In genomic region chr12:88416786-88417185, GRCh38 we compare ENCODE assay signal across 14 cellular contexts.
DNase-seq lines count a peak whose midpoint lies in the region; ATAC-seq, FAIRE-seq and TF ChIP-seq lines count a peak whose summit lies in the region.
"Had no signal": no experiment of that assay in that cellular context is flagged by ENCODE, and none has a peak within 500 bp of the region (broad histone marks: within the 10 kb centered on the region; RNA-seq: fewer than 3 reads in every experiment).

No MANE protein-coding gene starts in this region.

- FAIRE-seq in HTR-8/SVneo (lab: Jason Lieb, UNC) = no peak

- no peak for TF ChIP-seq CTCF in foreskin fibroblast (IDR thresholded peaks at IDR 0.05; ENCODE audit: low read depth, low read length)

- DNase-seq in EH (ENCODE audit: low read depth) (peak; percentile 30), NCI-H1092 (lab: John Stamatoyannopoulos, UW) (peak; percentile 35), RPMI7951 (ENCODE audit: low read depth) (peak; percentile 19), foreskin fibroblast (no peak), HTR-8/SVneo (ENCODE audit: insufficient read length, low spot score) (no peak)
- DNase-seq in activated CD8-positive, alpha-beta memory T cell treated with anti-CD3 and anti-CD28 coated beads, Interleukin-2, amount 50 U/mL, for 48 hours = no peak
- DNase-seq: activated CD4-positive, alpha-beta T cell treated with anti-CD3 and anti-CD28 coated beads, Interleukin-2, amount 50 U/mL, for 48 hours; activated naive CD4-positive, alpha-beta T cell treated with anti-CD3 and anti-CD28 coated beads, Interleukin-2, amount 50 U/mL, for 16 hours; activated T-cell treated with anti-CD3 and anti-CD28 coated beads, Interleukin-2, amount 50 U/mL, for 1 hour; DMS 273 treated with DMSO at 0.1 percent for 48 hours; gastrocnemius medialis had no signal

- ATAC-seq in GM21825 (IDR thresholded peaks at IDR 0.05; ENCODE audit: unreplicated experiment) = no peak
- ATAC-seq: gastrocnemius medialis, Right ventricle myocardium inferior had no signal

- peak overlapping the region; percentile 36 to 46 for H3K4me3 ChIP-seq in foreskin fibroblast (ENCODE audit: low read depth in 1 of 2, low read length in 2 of 2)
- H3K4me3 ChIP-seq: BLaER1 treated with 17β-estradiol and CSF1 and Interleukin-3, amounts not matched to agents 10 nM and 100 nM had no signal

Comparison
In these comparisons a context has a peak if more than half of its experiments do, and no peak if none do; other contexts are left out.
1. DNase-seq: peak in EH (single experiment), NCI-H1092 (single experiment) and RPMI7951 (single experiment); none in foreskin fibroblast (0 of 2), activated CD8-positive, alpha-beta memory T cell treated with anti-CD3 and anti-CD28 coated beads, Interleukin-2, amount 50 U/mL, for 48 hours (single experiment) and HTR-8/SVneo (single experiment).